Comparison of ENCODE assay signal across 10 cellular contexts in the genomic region with DNA sequence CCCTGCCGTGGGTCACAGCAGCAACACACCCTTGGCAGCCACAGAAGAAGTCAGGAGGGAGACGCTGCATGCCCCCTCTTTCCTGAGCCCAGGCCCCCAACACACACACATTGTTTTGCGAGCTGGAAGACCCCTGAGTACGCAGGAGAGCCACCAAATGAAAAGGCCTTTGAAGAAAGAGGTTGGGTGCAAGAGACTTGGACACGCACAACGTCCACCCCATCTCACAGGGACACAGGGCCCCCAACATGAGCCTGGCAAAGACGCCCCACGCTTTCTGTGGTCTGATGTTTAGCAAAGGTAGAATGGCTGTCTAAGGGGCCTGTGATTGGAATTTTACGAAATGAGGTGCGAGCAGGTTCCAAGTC.
"Had no signal": no experiment of that assay in that cellular context is flagged by ENCODE, and none has a peak within 500 bp of the region (broad histone marks: within the 10 kb centered on the region; RNA-seq: fewer than 3 reads in every experiment).

No MANE protein-coding gene starts in this region.

- ATAC-seq: HCT116, HepG2 had no signal

- H3K36me3 Mint-ChIP-seq: IgD-negative memory B cell had no signal

- H3K9me3 Mint-ChIP-seq: IgD-negative memory B cell had no signal

- H3K27ac Mint-ChIP-seq: HFFc6, IgD-negative memory B cell had no signal

- DNase-seq: GOT3, HFFc6, Kasumi-1, KBM-7 had no signal

- H3K4me1 Mint-ChIP-seq: IgD-negative memory B cell had no signal

- FAIRE-seq: H54, HepG2 had no signal

- H3K4me3 ChIP-seq: HAP-1 had no signal

- H3K9me3 ChIP-seq: HAP-1 had no signal

- H3K27ac ChIP-seq: HL-60 had no signal

- H3K36me3 ChIP-seq: HAP-1 had no signal

- H3K4me3 Mint-ChIP-seq: HFFc6 had no signal

- H3K4me1 ChIP-seq: HAP-1 had no signal
